In the genomic region with DNA sequence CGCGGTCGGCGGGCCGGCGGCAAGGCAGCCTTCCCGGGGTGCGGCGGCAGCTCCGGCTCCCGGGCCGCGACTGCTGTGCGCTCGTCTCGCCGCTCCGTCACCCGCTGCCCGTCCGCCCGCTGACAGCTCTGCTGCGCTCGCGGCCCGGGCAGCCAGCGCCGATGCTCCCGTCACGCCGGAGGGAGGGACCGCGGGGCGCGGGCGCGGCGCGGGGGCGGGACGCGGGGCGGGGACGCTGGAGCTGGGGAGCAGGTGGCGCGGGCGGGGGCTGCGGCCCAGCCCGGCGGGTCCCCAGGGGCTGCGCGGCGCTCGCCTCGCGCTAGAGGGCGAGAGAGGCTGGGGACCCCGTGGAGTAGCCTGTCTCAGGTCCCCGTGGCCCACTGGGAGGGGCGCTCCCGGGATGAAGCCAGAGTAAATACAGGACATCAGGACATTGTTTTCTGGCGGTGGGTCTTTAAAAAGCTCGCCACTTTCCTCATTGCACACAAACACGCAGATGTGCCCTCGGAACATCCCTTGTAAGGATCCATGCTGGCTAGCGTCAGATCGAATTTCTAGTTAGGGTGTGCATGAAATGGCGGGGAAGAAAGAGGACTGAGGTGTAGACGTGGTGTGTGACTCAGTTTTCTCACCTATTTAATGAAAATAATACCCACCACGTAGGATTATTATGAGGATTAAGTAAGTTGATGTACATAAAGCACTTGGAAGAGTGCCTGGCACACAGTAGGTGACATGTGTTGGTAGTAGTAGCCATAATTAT, we compare ENCODE assay signal across 1 cellular context.
TF ChIP-seq lines count a peak whose summit lies in the region.

A gene with protein sequence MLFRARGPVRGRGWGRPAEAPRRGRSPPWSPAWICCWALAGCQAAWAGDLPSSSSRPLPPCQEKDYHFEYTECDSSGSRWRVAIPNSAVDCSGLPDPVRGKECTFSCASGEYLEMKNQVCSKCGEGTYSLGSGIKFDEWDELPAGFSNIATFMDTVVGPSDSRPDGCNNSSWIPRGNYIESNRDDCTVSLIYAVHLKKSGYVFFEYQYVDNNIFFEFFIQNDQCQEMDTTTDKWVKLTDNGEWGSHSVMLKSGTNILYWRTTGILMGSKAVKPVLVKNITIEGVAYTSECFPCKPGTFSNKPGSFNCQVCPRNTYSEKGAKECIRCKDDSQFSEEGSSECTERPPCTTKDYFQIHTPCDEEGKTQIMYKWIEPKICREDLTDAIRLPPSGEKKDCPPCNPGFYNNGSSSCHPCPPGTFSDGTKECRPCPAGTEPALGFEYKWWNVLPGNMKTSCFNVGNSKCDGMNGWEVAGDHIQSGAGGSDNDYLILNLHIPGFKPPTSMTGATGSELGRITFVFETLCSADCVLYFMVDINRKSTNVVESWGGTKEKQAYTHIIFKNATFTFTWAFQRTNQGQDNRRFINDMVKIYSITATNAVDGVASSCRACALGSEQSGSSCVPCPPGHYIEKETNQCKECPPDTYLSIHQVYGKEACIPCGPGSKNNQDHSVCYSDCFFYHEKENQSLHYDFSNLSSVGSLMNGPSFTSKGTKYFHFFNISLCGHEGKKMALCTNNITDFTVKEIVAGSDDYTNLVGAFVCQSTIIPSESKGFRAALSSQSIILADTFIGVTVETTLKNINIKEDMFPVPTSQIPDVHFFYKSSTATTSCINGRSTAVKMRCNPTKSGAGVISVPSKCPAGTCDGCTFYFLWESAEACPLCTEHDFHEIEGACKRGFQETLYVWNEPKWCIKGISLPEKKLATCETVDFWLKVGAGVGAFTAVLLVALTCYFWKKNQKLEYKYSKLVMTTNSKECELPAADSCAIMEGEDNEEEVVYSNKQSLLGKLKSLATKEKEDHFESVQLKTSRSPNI (minus strand): TSS at position 130 of the 763 bp plus-strand sequence. CDS start 141 bp downstream, outside the sequence.

TF ChIP-seq in GM23338, 12 proteins besides CTCF, POLR2A, EP300 and RAD21 (continued from another document):
- TF ChIP-seq, protein P1, sequence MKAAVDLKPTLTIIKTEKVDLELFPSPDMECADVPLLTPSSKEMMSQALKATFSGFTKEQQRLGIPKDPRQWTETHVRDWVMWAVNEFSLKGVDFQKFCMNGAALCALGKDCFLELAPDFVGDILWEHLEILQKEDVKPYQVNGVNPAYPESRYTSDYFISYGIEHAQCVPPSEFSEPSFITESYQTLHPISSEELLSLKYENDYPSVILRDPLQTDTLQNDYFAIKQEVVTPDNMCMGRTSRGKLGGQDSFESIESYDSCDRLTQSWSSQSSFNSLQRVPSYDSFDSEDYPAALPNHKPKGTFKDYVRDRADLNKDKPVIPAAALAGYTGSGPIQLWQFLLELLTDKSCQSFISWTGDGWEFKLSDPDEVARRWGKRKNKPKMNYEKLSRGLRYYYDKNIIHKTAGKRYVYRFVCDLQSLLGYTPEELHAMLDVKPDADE (IDR thresholded peaks at IDR 0.05) = no peak
- TF ChIP-seq STAT1 (IDR thresholded peaks at IDR 0.05; ENCODE audit: unreplicated experiment) (no peak), EZH2 (IDR thresholded peaks at IDR 0.05; ENCODE audit: low read depth, unreplicated experiment) (no peak), NANOG (IDR thresholded peaks at IDR 0.05; ENCODE audit: borderline replicate concordance) (no peak), POLR2AphosphoS5 (IDR thresholded peaks at IDR 0.05; ENCODE audit: low read depth) (peak; percentile 61), EZH2phosphoT487 (IDR thresholded peaks at IDR 0.05; ENCODE audit: unreplicated experiment) (no peak), JUNB (IDR thresholded peaks at IDR 0.05; ENCODE audit: unreplicated experiment) (no peak)
- TF ChIP-seq, protein P2, sequence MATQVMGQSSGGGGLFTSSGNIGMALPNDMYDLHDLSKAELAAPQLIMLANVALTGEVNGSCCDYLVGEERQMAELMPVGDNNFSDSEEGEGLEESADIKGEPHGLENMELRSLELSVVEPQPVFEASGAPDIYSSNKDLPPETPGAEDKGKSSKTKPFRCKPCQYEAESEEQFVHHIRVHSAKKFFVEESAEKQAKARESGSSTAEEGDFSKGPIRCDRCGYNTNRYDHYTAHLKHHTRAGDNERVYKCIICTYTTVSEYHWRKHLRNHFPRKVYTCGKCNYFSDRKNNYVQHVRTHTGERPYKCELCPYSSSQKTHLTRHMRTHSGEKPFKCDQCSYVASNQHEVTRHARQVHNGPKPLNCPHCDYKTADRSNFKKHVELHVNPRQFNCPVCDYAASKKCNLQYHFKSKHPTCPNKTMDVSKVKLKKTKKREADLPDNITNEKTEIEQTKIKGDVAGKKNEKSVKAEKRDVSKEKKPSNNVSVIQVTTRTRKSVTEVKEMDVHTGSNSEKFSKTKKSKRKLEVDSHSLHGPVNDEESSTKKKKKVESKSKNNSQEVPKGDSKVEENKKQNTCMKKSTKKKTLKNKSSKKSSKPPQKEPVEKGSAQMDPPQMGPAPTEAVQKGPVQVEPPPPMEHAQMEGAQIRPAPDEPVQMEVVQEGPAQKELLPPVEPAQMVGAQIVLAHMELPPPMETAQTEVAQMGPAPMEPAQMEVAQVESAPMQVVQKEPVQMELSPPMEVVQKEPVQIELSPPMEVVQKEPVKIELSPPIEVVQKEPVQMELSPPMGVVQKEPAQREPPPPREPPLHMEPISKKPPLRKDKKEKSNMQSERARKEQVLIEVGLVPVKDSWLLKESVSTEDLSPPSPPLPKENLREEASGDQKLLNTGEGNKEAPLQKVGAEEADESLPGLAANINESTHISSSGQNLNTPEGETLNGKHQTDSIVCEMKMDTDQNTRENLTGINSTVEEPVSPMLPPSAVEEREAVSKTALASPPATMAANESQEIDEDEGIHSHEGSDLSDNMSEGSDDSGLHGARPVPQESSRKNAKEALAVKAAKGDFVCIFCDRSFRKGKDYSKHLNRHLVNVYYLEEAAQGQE (IDR thresholded peaks at IDR 0.05; ENCODE audit: unreplicated experiment) = no peak
